ENCODE assay signal across 8 cellular contexts in the genomic region with DNA sequence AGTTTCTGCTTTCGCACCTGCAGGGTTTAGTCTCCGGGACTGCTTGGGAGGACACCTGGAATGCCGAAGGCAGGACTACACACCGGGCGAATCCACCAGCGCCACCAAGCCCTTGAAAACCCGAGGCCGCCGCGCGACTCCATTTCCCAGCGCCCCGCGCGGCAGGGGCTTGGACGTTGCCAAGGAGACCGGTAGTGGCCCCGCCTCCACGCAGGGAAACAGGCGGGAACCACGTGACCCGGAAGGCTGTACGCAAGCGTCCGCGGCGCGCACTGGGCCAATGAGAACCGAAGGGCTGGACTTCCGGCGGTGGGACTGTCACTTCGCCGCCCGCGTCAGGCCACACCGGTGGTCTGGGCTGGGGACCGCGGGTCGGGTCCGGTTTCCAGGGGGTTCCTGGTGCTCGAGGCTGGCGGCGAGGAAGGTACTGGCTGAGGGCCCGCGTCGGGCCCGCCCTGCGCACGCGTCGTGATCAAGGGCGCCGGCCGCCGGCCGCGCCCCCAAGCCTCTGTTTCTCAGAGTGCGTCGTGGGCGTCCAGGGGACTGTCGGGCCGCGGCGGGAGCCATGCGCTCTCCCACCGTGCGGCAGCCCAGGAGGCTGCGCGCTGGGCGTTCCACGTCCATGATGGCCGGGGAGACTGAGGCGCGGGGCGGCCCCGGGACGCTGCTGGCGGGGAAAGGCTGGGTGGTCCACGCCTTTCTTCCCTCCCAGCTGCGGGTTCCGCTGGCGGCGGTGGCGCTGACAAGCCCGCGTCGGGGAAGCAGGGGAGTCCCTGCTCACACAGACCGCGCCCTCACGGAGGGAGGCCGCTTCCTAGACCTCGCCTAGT. TPM values are rescaled to one million over a fixed set of nuclear protein-coding genes. Genes with fewer than 3 reads are reported as not detected.
A peak's percentile ranks its signal among the peaks of the same experiment; 100 is the strongest.
DNase-seq lines count a peak whose midpoint lies in the region; ATAC-seq, FAIRE-seq and TF ChIP-seq lines count a peak whose summit lies in the region.

A gene (plus strand): TSS at position 321 of the 830 bp plus-strand sequence. CDS start 2,106 bp downstream, outside the sequence.

- peak within 1 kb of the TSS; percentile 73 for H3K4me3 ChIP-seq in AG10803 (ENCODE audit: low read length)
- H3K4me3 ChIP-seq in keratinocyte (ENCODE audit: control insufficient read depth in 2 of 3, extremely low read depth in 1 of 3, insufficient read depth in 2 of 3, low read depth in 1 of 3, low read length in 3 of 3): peak within 1 kb of the TSS; percentile 77 to 99 (median 89)

- H3K9me3 ChIP-seq in keratinocyte (ENCODE audit: control insufficient read depth, low read depth, low read length): no peaks in the 10 kb centered on the region

- H3K27me3 ChIP-seq in keratinocyte (ENCODE audit: control insufficient read depth, extremely low read depth, insufficient read depth, low read length): no peaks in the 10 kb centered on the region

- H3K9me1 ChIP-seq in keratinocyte (ENCODE audit: control insufficient read depth, extremely low read depth, insufficient read depth, low read length): no peaks in the 10 kb centered on the region

- H4K20me1 ChIP-seq in keratinocyte (ENCODE audit: control insufficient read depth, extremely low read depth, insufficient read depth, low read length): peaks cover 4% of the 10 kb centered on the region

- H3K9ac ChIP-seq in keratinocyte (ENCODE audit: control insufficient read depth, extremely low read depth, insufficient read depth, low read length): peak within 1 kb of the TSS; percentile 82

- H3K79me2 ChIP-seq in keratinocyte (ENCODE audit: control insufficient read depth, insufficient read depth, low read length): peaks cover 23% of the 10 kb centered on the region

- H3K36me3 ChIP-seq in keratinocyte (ENCODE audit: control insufficient read depth in 2 of 2, extremely low read depth in 1 of 2, insufficient read depth in 2 of 2, low read length in 2 of 2): peaks cover 0 to 8% of the 10 kb centered on the region in 2 experiments

- H2AFZ ChIP-seq in keratinocyte (ENCODE audit: control insufficient read depth, low read length): peak within 1 kb of the TSS; percentile 97

- ATAC-seq in GM19035 (IDR thresholded peaks at IDR 0.05; ENCODE audit: unreplicated experiment) (peak; percentile 89), HG03354 (IDR thresholded peaks at IDR 0.05; ENCODE audit: poor library complexity, severe bottlenecking, unreplicated experiment) (peak; percentile 90)
- peak; percentile 97 to 98 for ATAC-seq in activated CD4-positive, CD25-positive, alpha-beta regulatory T cell treated with anti-CD3 and anti-CD28 coated beads, Interleukin-2, amount 50 U/mL, for 24 hours

- peak within 1 kb of the TSS; percentile 66 for H3K27ac ChIP-seq in keratinocyte (ENCODE audit: control insufficient read depth, insufficient read depth, low read length)

- H3K4me1 ChIP-seq in keratinocyte (ENCODE audit: control insufficient read depth, extremely low read depth, insufficient read depth, low read length): peaks cover 14% of the 10 kb centered on the region

- TF ChIP-seq CTCF in AG10803 (conservative IDR thresholded peaks at IDR 0.05; ENCODE audit: low read length) (no peak), keratinocyte (optimal IDR thresholded peaks at IDR 0.05 in 1 of 3, IDR thresholded peaks at IDR 0.05 in 1 of 3, conservative IDR thresholded peaks at IDR 0.05 in 1 of 3; ENCODE audit: extremely low read depth in 1 of 3, insufficient read depth in 2 of 3, low read length in 3 of 3) (peak in 1 of 3 experiments; percentile 35)

- peak within 1 kb of the TSS; percentile 87 for H3K4me2 ChIP-seq in keratinocyte (ENCODE audit: control insufficient read depth, extremely low read depth, insufficient read depth, low read depth, low read length)

- dilution Hi-C loops in keratinocyte (cut with MboI; ENCODE audit: extremely low pct_ligation_motif_present, low sequenced_read_pairs): no loop called here

- peak; percentile 93 for DNase-seq in AG10803 (ENCODE audit: low read depth)
- DNase-seq in NCI-H446 treated with DMSO at 0.1 percent for 48 hours (lab: John Stamatoyannopoulos, UW): peak; percentile 90
- peak; percentile 98 for DNase-seq in cerebellar cortex (ENCODE audit: low spot score)
- DNase-seq in keratinocyte (ENCODE audit: low read depth, low spot score): peak; percentile 72
- peak; percentile 99 for DNase-seq in stimulated activated CD4-positive, alpha-beta T cell treated with anti-CD3 and anti-CD28 coated beads, Interleukin-15, amount 100 ng/mL, for 24 hours

- peak; percentile 87 for FAIRE-seq in keratinocyte (lab: Jason Lieb, UNC)

RNA-seq across cellular contexts. Expression of the gene that starts here (rescaled TPM):
- 5.0 to 10.8 TPM (median 6.6 TPM) in 3 replicates for polyA plus RNA-seq in keratinocyte
- 1.2 TPM for polyA plus RNA-seq in keratinocyte (2011; ENCODE audit: low read depth)
- 3.1 and 5.8 TPM in 2 replicates for polyA plus RNA-seq in keratinocyte (2011; cell fraction: cytosol; rRNA removed)
- 15.1 and 16.2 TPM in 2 replicates for polyA plus RNA-seq in keratinocyte (2011; cell fraction: nucleus; rRNA removed)
- 6.7 and 7.9 TPM in 2 replicates for polyA plus RNA-seq in keratinocyte (2012; ENCODE audit: low replicate concordance)
- 8.1 to 14.9 TPM (median 9.4 TPM) in 3 replicates for polyA minus RNA-seq in keratinocyte
- polyA minus RNA-seq in keratinocyte (2011; cell fraction: cytosol; rRNA and poly(A)+ RNA removed): 17.1 TPM
- 24.0 and 25.9 TPM in 2 replicates for polyA minus RNA-seq in keratinocyte (2011; cell fraction: nucleus; rRNA and poly(A)+ RNA removed)

Comparison
In these comparisons a context has a peak if more than half of its experiments do, and no peak if none do; other contexts are left out.
1. Peak in every context shown above with its lines: DNase-seq, ATAC-seq, H3K4me3 ChIP-seq and H3K27ac ChIP-seq.